9 cellular contexts compared by ENCODE assay signal in genomic region chr9:127838375-127839078, GRCh38. TPM values are rescaled to one million over a fixed set of nuclear protein-coding genes. Genes with fewer than 3 reads are reported as not detected.
DNase-seq lines count a peak whose midpoint lies in the region; ATAC-seq and TF ChIP-seq lines count a peak whose summit lies in the region.
"Had no signal": no experiment of that assay in that cellular context is flagged by ENCODE, and none has a peak within 500 bp of the region (broad histone marks: within the 10 kb centered on the region; RNA-seq: fewer than 3 reads in every experiment).

No MANE protein-coding gene starts in this region.

- H3K27me3 ChIP-seq in ovary: no peaks in the 10 kb centered on the region

- intact Hi-C loops in ovary (cut with DNase I): no loop called here

- TF ChIP-seq POLR2A in ovary (IDR thresholded peaks at IDR 0.05): peak; percentile 5

- TF ChIP-seq EP300 in ovary (IDR thresholded peaks at IDR 0.05): peak; percentile 75

- ATAC-seq in GM21367 (IDR thresholded peaks at IDR 0.05; ENCODE audit: unreplicated experiment) (no peak), GM21360 (IDR thresholded peaks at IDR 0.05; ENCODE audit: unreplicated experiment) (no peak), GM21737 (IDR thresholded peaks at IDR 0.05; ENCODE audit: unreplicated experiment) (no peak)

- H3K9me3 ChIP-seq in ovary: no peaks in the 10 kb centered on the region

- peak overlapping the region; percentile 41 for H3K4me3 ChIP-seq in AG10803 (ENCODE audit: low read length)
- no peak overlapping the region for H3K4me3 ChIP-seq in ovary

- DNase-seq in AG10803 (ENCODE audit: low read depth): peak; percentile 90
- DNase-seq in T1000 (lab: John Stamatoyannopoulos, UW): peak; percentile 67
- DNase-seq in foreskin melanocyte: peak; percentile 16
- DNase-seq in ovary: peak; percentile 75 to 85 (median 82)
- no peak for DNase-seq in DMS79 (lab: John Stamatoyannopoulos, UW)
- DNase-seq: DMS153 had no signal

- no peaks in the 10 kb centered on the region for H3K36me3 ChIP-seq in ovary

- 3 to 14% (median 7%) methylated on average over 17 to 18 of the region's 18 CpGs for WGBS in ovary, 3 donors

- TF ChIP-seq CTCF in AG10803 (conservative IDR thresholded peaks at IDR 0.05; ENCODE audit: low read length) (no peak; the same call in 1 of the 2 replicates), ovary (IDR thresholded peaks at IDR 0.05) (peak in 1 of 3 donors; percentile 15)

- peaks cover 64% of the 10 kb centered on the region for H3K4me1 ChIP-seq in ovary (ENCODE audit: insufficient read depth)

- H3K27ac ChIP-seq in ovary: peak overlapping the region; percentile 92 to 96

RNA-seq across cellular contexts. Expression of gene ENG, which starts 15.9 kb away (rescaled TPM):
- 100 to 1,000 TPM in 5 of 7 donors, 10 to 100 TPM in 2; 59.7 to 298 (median 217) TPM for total RNA-seq in ovary
- polyA plus RNA-seq in ovary: 100 to 1,000 TPM in 1 of 2 donors, 10 to 100 TPM in 1; 54.7 to 191 TPM

RNA-seq across cellular contexts. Expression of gene FPGS, which starts 35.8 kb away (rescaled TPM):
- total RNA-seq in ovary: 100 to 1,000 TPM; 111 to 209 (median 158) TPM
- 100 to 1,000 TPM in 1 of 2 donors, 10 to 100 TPM in 1; 18.9 to 108 TPM for polyA plus RNA-seq in ovary

RNA-seq across cellular contexts. Expression of gene AK1, which starts 38.9 kb away (rescaled TPM):
- 100 to 1,000 TPM in 6 of 7 donors, 10 to 100 TPM in 1; 30.9 to 174 (median 151) TPM for total RNA-seq in ovary
- polyA plus RNA-seq in ovary: 10 to 100 TPM; 37.7 to 87.4 TPM

RNA-seq across cellular contexts. Expression of gene CDK9, which starts 52.7 kb away (rescaled TPM):
- total RNA-seq in ovary: 100 to 1,000 TPM in 6 of 7 donors, 10 to 100 TPM in 1; 88.7 to 209 (median 130) TPM
- polyA plus RNA-seq in ovary: 10 to 100 TPM; 71.7 to 98.9 TPM
